8 cellular contexts compared by ENCODE assay signal in genomic region chr1:200483491-200484143, GRCh38.
A peak's percentile ranks its signal among the peaks of the same experiment; 100 is the strongest.
DNase-seq lines count a peak whose midpoint lies in the region; ATAC-seq and TF ChIP-seq lines count a peak whose summit lies in the region.

No MANE protein-coding gene starts in this region.

- H3K27me3 Mint-ChIP-seq in activated T-helper 2 cell treated with anti-CD3 and anti-CD28 coated beads, Interferon-gamma antibody, Interleukin-2, Interleukin-4, amounts not matched to agents 10 μg/mL and 5 μg/mL and 100 μg/mL, durations not matched to agents 14 hours and 24 hours and 36 hours (ENCODE audit: low read depth) = peaks cover 25% of the 10 kb centered on the region

- H3K4me3 ChIP-seq in upper lobe of left lung (no peak overlapping the region), prostate gland (no peak overlapping the region)

- peak overlapping the region; percentile 73 for H3K27ac Mint-ChIP-seq in activated T-helper 2 cell treated with anti-CD3 and anti-CD28 coated beads, Interferon-gamma antibody, Interleukin-2, Interleukin-4, amounts not matched to agents 10 μg/mL and 5 μg/mL and 100 μg/mL, durations not matched to agents 14 hours and 24 hours and 36 hours

- H3K4me3 Mint-ChIP-seq in activated T-helper 2 cell treated with anti-CD3 and anti-CD28 coated beads, Interferon-gamma antibody, Interleukin-2, Interleukin-4, amounts not matched to agents 10 μg/mL and 5 μg/mL and 100 μg/mL, durations not matched to agents 14 hours and 24 hours and 36 hours (ENCODE audit: low read depth) = peak overlapping the region; percentile 35

- H3K9me3 Mint-ChIP-seq in activated T-helper 2 cell treated with anti-CD3 and anti-CD28 coated beads, Interferon-gamma antibody, Interleukin-2, Interleukin-4, amounts not matched to agents 10 μg/mL and 5 μg/mL and 100 μg/mL, durations not matched to agents 14 hours and 24 hours and 36 hours = no peaks in the 10 kb centered on the region

- no peaks in the 10 kb centered on the region for H3K27me3 ChIP-seq in upper lobe of left lung
- H3K27me3 ChIP-seq in prostate gland (replicated peaks; ENCODE audit: insufficient read depth) = no peaks in the 10 kb centered on the region

- whole genome bisulfite sequencing in upper lobe of left lung, 2 donors = 36 to 42% methylated on average over 5 of the region's 5 CpGs
- 30% methylated on average over 5 of the region's 5 CpGs for WGBS in prostate gland

- H3K4me1 Mint-ChIP-seq in activated T-helper 2 cell treated with anti-CD3 and anti-CD28 coated beads, Interferon-gamma antibody, Interleukin-2, Interleukin-4, amounts not matched to agents 10 μg/mL and 5 μg/mL and 100 μg/mL, durations not matched to agents 14 hours and 24 hours and 36 hours (ENCODE audit: low read depth) = peaks cover 24% of the 10 kb centered on the region

- peak in 1 of 4 donors; percentile 39 for TF ChIP-seq EP300 in upper lobe of left lung (IDR thresholded peaks at IDR 0.05)

- no peak for TF ChIP-seq POLR2A in upper lobe of left lung (IDR thresholded peaks at IDR 0.05)
- no peak for TF ChIP-seq POLR2A in prostate gland (IDR thresholded peaks at IDR 0.05)

- ATAC-seq in HG02759 (IDR thresholded peaks at IDR 0.05; ENCODE audit: unreplicated experiment) (peak; percentile 100), upper lobe of left lung (ENCODE audit: low FRiP score in 2 of 2) (peak; percentile 69 to 84)

- peak; percentile 71 for DNase-seq in NK-92 treated with Interleukin-12 subunit alpha and Interleukin-12 subunit beta, amount 100 ng/mL, for 24 hours (lab: John Stamatoyannopoulos, UW)
- DNase-seq in NK-92 (lab: John Stamatoyannopoulos, UW; ENCODE audit: unreplicated experiment) (no peak), NCI-H460 (ENCODE audit: extremely low read depth, low read depth) (peak; percentile 75), kidney tubule cell (ENCODE audit: low spot score) (peak; percentile 98), upper lobe of left lung (peak in 1 of 2 donors; percentile 47), prostate gland (ENCODE audit: low spot score) (no peak)
- DNase-seq in activated T-helper 2 cell treated with anti-CD3 and anti-CD28 coated beads, Interferon-gamma antibody, Interleukin-2, Interleukin-4, amounts not matched to agents 10 μg/mL and 5 μg/mL and 100 μg/mL, durations not matched to agents 14 hours and 24 hours and 36 hours (ENCODE audit: low spot score) = peak; percentile 47

- TF ChIP-seq CTCF in upper lobe of left lung (IDR thresholded peaks at IDR 0.05) = no peak
- TF ChIP-seq CTCF in prostate gland (IDR thresholded peaks at IDR 0.05) = no peak

- H3K36me3 ChIP-seq in upper lobe of left lung = no peaks in the 10 kb centered on the region
- no peaks in the 10 kb centered on the region for H3K36me3 ChIP-seq in prostate gland

- H3K27ac ChIP-seq in upper lobe of left lung (peak overlapping the region in 2 of 4 donors; percentile 11 to 20), prostate gland (no peak overlapping the region)

- peaks cover 0 to 4% (median 2%) of the 10 kb centered on the region in 4 donors for H3K4me1 ChIP-seq in upper lobe of left lung
- H3K4me1 ChIP-seq in prostate gland (replicated peaks) = no peaks in the 10 kb centered on the region

- H3K9me3 ChIP-seq in upper lobe of left lung = no peaks in the 10 kb centered on the region
- no peaks in the 10 kb centered on the region for H3K9me3 ChIP-seq in prostate gland

- intact Hi-C loops in activated T-helper 2 cell treated with anti-CD3 and anti-CD28 coated beads, Interferon-gamma antibody, Interleukin-2, Interleukin-4, amounts not matched to agents 10 μg/mL and 5 μg/mL and 100 μg/mL, durations not matched to agents 14 hours and 24 hours and 36 hours (cut with micrococcal nuclease) = loop anchor here (1.0 to 10.0 kb wide), 6 partner anchors 10 to 799 kb away; no protein-coding TSS in a partner anchor
- intact Hi-C loops in prostate gland (cut with DNase I) = loop anchor here (10.0 kb wide), 1 partner anchor 799 kb away; no protein-coding TSS in a partner anchor

- H3K36me3 Mint-ChIP-seq in activated T-helper 2 cell treated with anti-CD3 and anti-CD28 coated beads, Interferon-gamma antibody, Interleukin-2, Interleukin-4, amounts not matched to agents 10 μg/mL and 5 μg/mL and 100 μg/mL, durations not matched to agents 14 hours and 24 hours and 36 hours (ENCODE audit: low read depth) = no peaks in the 10 kb centered on the region

Comparison
In these comparisons a context has a peak if more than half of its experiments do, and no peak if none do; other contexts are left out.
1. DNase-seq: peak in NK-92 treated with Interleukin-12 subunit alpha and Interleukin-12 subunit beta, amount 100 ng/mL, for 24 hours (single experiment), NCI-H460 (single experiment), activated T-helper 2 cell treated with anti-CD3 and anti-CD28 coated beads, Interferon-gamma antibody, Interleukin-2, Interleukin-4, amounts not matched to agents 10 μg/mL and 5 μg/mL and 100 μg/mL, durations not matched to agents 14 hours and 24 hours and 36 hours (single experiment) and kidney tubule cell (single experiment); none in NK-92 (single experiment) and prostate gland (single experiment).